ENCODE assay signal across 26 cellular contexts in genomic region chr2:233489143-233489542, GRCh38.
DNase-seq lines count a peak whose midpoint lies in the region; ATAC-seq and TF ChIP-seq lines count a peak whose summit lies in the region.
"Had no signal": no experiment of that assay in that cellular context is flagged by ENCODE, and none has a peak within 500 bp of the region (broad histone marks: within the 10 kb centered on the region; RNA-seq: fewer than 3 reads in every experiment).

No MANE protein-coding gene starts in this region.

- H3K36me3 Mint-ChIP-seq in osteocyte (ENCODE audit: unreplicated experiment) = peaks cover 32% of the 10 kb centered on the region
- peaks cover 15 to 59% (median 19%) of the 10 kb centered on the region in 3 donors for H3K36me3 Mint-ChIP-seq in CD8-positive, alpha-beta memory T cell

- H3K4me3 ChIP-seq in RWPE2 (ENCODE audit: severe bottlenecking) = no peak overlapping the region
- peak overlapping the region in 2 of 59 donors; percentile 2 to 20 for H3K4me3 ChIP-seq in dorsolateral prefrontal cortex
- H3K4me3 ChIP-seq in upper lobe of left lung = no peak overlapping the region
- H3K4me3 ChIP-seq in CD8-positive, alpha-beta memory T cell (ENCODE audit: low read length) = no peak overlapping the region
- H3K4me3 ChIP-seq: cardiac muscle cell, transverse colon had no signal

- H3K27ac ChIP-seq in RWPE2 (ENCODE audit: poor library complexity, severe bottlenecking) (peak overlapping the region; percentile 100), dorsolateral prefrontal cortex (peak overlapping the region in 43 of 59 donors; percentile 3 to 86 (median 57)), upper lobe of left lung (peak overlapping the region; percentile 63 to 74 (median 70))
- H3K27ac ChIP-seq in CD8-positive, alpha-beta memory T cell (ENCODE audit: low read depth, low read length) = no peak overlapping the region
- H3K27ac ChIP-seq: cardiac muscle cell, transverse colon, WERI-Rb-1 had no signal

- POLR2A ChIA-PET in CD8-positive, alpha-beta memory T cell (lab: Charles Lee) = no interaction called here

- CTCF ChIA-PET in CD8-positive, alpha-beta memory T cell (lab: Charles Lee) = no interaction called here

- DNase-seq in RWPE2 (ENCODE audit: low spot score) = no peak
- DNase-seq in dorsolateral prefrontal cortex = no peak
- DNase-seq in osteocyte (ENCODE audit: extremely low spot score, unreplicated experiment) = no peak
- DNase-seq in upper lobe of left lung = peak in 1 of 2 donors; percentile 10
- DNase-seq in stimulated activated CD4-positive, alpha-beta T cell treated with anti-CD3 and anti-CD28 coated beads, Interleukin-2, amount 100 ng/mL, for 48 hours = no peak
- no peak for DNase-seq in CD8-positive, alpha-beta memory T cell
- DNase-seq in left ventricle myocardium superior = no peak
- DNase-seq: activated CD4-positive, alpha-beta T cell treated with anti-CD3 and anti-CD28 coated beads, Interleukin-2, amount 10 ng/mL, durations not matched to agents 24 days and 14 days; activated naive CD4-positive, alpha-beta T cell; activated T-cell treated with anti-CD3 and anti-CD28 coated beads, Interleukin-2, amount 50 U/mL, for 48 hours; CD4-positive, alpha-beta T cell; dermis blood vessel endothelial cell; DMS153; glutamatergic neuron; GOT3; kidney; NCI-H1694; NCI-H2171 treated with DMSO at 0.1 percent for 48 hours; NCI-H524; stimulated activated CD4-positive, alpha-beta T cell treated with anti-CD3 and anti-CD28 coated beads, Interleukin-4, amount 100 ng/mL, for 24 hours; stimulated activated naive CD4-positive, alpha-beta T cell treated with Interleukin-2 at 50 U/mL for 16 hours; transverse colon; WERI-Rb-1 had no signal

- peaks cover 63% of the 10 kb centered on the region for H3K4me1 Mint-ChIP-seq in osteocyte (ENCODE audit: unreplicated experiment)
- no peaks in the 10 kb centered on the region for H3K4me1 Mint-ChIP-seq in CD8-positive, alpha-beta memory T cell
- H3K4me1 Mint-ChIP-seq: activated CD4-positive, alpha-beta T cell treated with anti-CD3 and anti-CD28 coated beads, Interleukin-2, amount 10 ng/mL, durations not matched to agents 24 days and 14 days had no signal

- whole genome bisulfite sequencing in upper lobe of left lung, 2 donors = 81 to 88% methylated on average over 10 of the region's 10 CpGs

- H3K4me1 ChIP-seq in RWPE2 (ENCODE audit: insufficient read depth, poor library complexity, severe bottlenecking) = peaks cover 78% of the 10 kb centered on the region
- peaks cover 0 to 21% (median 10%) of the 10 kb centered on the region in 4 donors for H3K4me1 ChIP-seq in upper lobe of left lung
- H3K4me1 ChIP-seq in CD8-positive, alpha-beta memory T cell (ENCODE audit: insufficient read depth, low read length) = no peaks in the 10 kb centered on the region
- H3K4me1 ChIP-seq: transverse colon had no signal

- ATAC-seq in RWPE2 (ENCODE audit: low read depth) (no peak), upper lobe of left lung (ENCODE audit: low FRiP score in 2 of 2) (no peak), left ventricle myocardium superior (no peak), HG02571 (IDR thresholded peaks at IDR 0.05; ENCODE audit: unreplicated experiment) (no peak)

- no peak for TF ChIP-seq EP300 in upper lobe of left lung (IDR thresholded peaks at IDR 0.05)

- H3K27me3 Mint-ChIP-seq in osteocyte (ENCODE audit: unreplicated experiment) = no peaks in the 10 kb centered on the region
- H3K27me3 Mint-ChIP-seq in CD8-positive, alpha-beta memory T cell = peaks cover 0 to 2% of the 10 kb centered on the region in 2 donors
- H3K27me3 Mint-ChIP-seq: activated CD4-positive, alpha-beta T cell treated with anti-CD3 and anti-CD28 coated beads, Interleukin-2, amount 10 ng/mL, durations not matched to agents 24 days and 14 days; CD4-positive, alpha-beta T cell had no signal

- TF ChIP-seq CTCF in RWPE2 (IDR thresholded peaks at IDR 0.05; ENCODE audit: poor library complexity, severe bottlenecking) = no peak
- TF ChIP-seq CTCF in dorsolateral prefrontal cortex (IDR thresholded peaks at IDR 0.05 in 54 of 56, conservative IDR thresholded peaks at IDR 0.05 in 2 of 56; ENCODE audit: low read depth in 1 of 56, partially characterized antibody in 56 of 56) = no peak
- no peak for TF ChIP-seq CTCF in osteocyte (IDR thresholded peaks at IDR 0.05)
- TF ChIP-seq CTCF in upper lobe of left lung (IDR thresholded peaks at IDR 0.05) = no peak

- H3K4me3 Mint-ChIP-seq in osteocyte (ENCODE audit: unreplicated experiment) = no peak overlapping the region
- H3K4me3 Mint-ChIP-seq in CD8-positive, alpha-beta memory T cell = no peak overlapping the region
- H3K4me3 Mint-ChIP-seq: activated CD4-positive, alpha-beta T cell treated with anti-CD3 and anti-CD28 coated beads, Interleukin-2, amount 10 ng/mL, durations not matched to agents 24 days and 14 days; CD4-positive, alpha-beta T cell; T-helper 2 cell treated with Interferon-gamma antibody and Interleukin-4, amounts not matched to agents 5 μg/mL and 100 μg/mL, for 36 hours had no signal

- H3K9me3 ChIP-seq in RWPE2 (ENCODE audit: severe bottlenecking) (no peaks in the 10 kb centered on the region), upper lobe of left lung (no peaks in the 10 kb centered on the region)
- no peaks in the 10 kb centered on the region for H3K9me3 ChIP-seq in CD8-positive, alpha-beta memory T cell (ENCODE audit: low read length)
- H3K9me3 ChIP-seq: transverse colon had no signal

- H3K9me3 Mint-ChIP-seq in osteocyte (ENCODE audit: unreplicated experiment) = no peaks in the 10 kb centered on the region
- no peaks in the 10 kb centered on the region for H3K9me3 Mint-ChIP-seq in CD8-positive, alpha-beta memory T cell
- H3K9me3 Mint-ChIP-seq: activated CD4-positive, alpha-beta T cell treated with anti-CD3 and anti-CD28 coated beads, Interleukin-2, amount 10 ng/mL, durations not matched to agents 24 days and 14 days; CD4-positive, alpha-beta T cell; T-helper 2 cell treated with Interferon-gamma antibody and Interleukin-4, amounts not matched to agents 5 μg/mL and 100 μg/mL, for 36 hours had no signal

- intact Hi-C loops in dorsolateral prefrontal cortex (cut with DNase I) (no loop called here), left ventricle myocardium superior (cut with micrococcal nuclease) (no loop called here)

- H3K36me3 ChIP-seq in RWPE2 (ENCODE audit: low read depth) (peaks cover 73% of the 10 kb centered on the region), upper lobe of left lung (peaks cover 8 to 73% (median 29%) of the 10 kb centered on the region in 4 donors)
- H3K36me3 ChIP-seq in CD8-positive, alpha-beta memory T cell (ENCODE audit: insufficient read depth, low read length) = peaks cover 8% of the 10 kb centered on the region

- H3K27me3 ChIP-seq in RWPE2 (ENCODE audit: insufficient read depth, poor library complexity, severe bottlenecking) (no peaks in the 10 kb centered on the region), dorsolateral prefrontal cortex (no peaks in the 10 kb centered on the region), upper lobe of left lung (no peaks in the 10 kb centered on the region)
- H3K27me3 ChIP-seq in CD8-positive, alpha-beta memory T cell (ENCODE audit: insufficient read depth, low read length, poor library complexity, severe bottlenecking) = no peaks in the 10 kb centered on the region
- H3K27me3 ChIP-seq: cardiac muscle cell, transverse colon had no signal

- peak overlapping the region; percentile 99 for H3K27ac Mint-ChIP-seq in osteocyte (ENCODE audit: unreplicated experiment)
- H3K27ac Mint-ChIP-seq in CD8-positive, alpha-beta memory T cell = peak overlapping the region in 1 of 8 donors; percentile 38
- H3K27ac Mint-ChIP-seq: activated CD4-positive, alpha-beta T cell treated with anti-CD3 and anti-CD28 coated beads, Interleukin-2, amount 10 ng/mL, durations not matched to agents 24 days and 14 days; CD4-positive, alpha-beta T cell; T-helper 2 cell treated with Interferon-gamma antibody and Interleukin-4, amounts not matched to agents 5 μg/mL and 100 μg/mL, for 36 hours had no signal

- no peak for TF ChIP-seq POLR2A in upper lobe of left lung (IDR thresholded peaks at IDR 0.05)
